In the genomic region with DNA sequence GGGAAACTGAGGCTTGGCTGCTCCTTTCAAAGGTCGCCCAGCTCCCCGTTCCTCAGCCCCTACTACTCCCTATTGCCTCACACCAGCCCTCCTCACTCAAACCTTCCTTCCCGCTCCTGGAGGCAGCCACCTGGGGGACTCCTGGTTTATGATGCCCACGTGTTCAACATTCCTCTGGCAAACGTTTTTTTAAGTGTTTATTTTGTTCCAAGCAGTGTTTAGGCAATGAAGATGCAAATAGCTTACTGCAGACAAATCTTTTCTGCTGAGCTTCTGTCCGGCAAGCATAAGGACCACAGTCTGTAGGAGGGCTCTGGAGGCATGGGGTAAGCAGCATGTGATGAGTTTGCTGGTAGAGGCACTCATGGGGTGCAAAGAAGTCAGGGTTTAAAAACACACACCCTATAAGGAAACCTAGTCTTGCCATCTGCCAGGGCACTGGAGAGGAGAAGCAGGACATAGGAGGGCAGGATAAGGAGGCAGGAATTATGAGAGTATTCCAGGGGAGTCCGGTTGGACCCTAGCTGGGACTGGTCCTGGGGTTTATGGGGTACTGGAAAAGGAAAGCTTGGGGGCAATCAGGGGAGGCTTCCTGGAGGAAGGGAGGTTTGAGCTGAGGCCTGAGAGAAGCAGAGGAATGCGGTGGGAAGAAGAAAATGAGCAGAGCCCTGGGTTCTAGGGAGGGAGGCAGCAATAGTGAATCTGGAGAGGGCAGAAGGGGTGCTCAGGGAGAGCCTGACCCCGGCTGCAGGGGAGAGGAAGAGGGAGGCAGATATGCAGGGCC, we compare ENCODE assay signal across 14 cellular contexts.
DNase-seq lines count a peak whose midpoint lies in the region; ATAC-seq and TF ChIP-seq lines count a peak whose summit lies in the region.
"Had no signal": no experiment of that assay in that cellular context is flagged by ENCODE, and none has a peak within 500 bp of the region (broad histone marks: within the 10 kb centered on the region; RNA-seq: fewer than 3 reads in every experiment).

No MANE protein-coding gene starts in this region.

- CTCF ChIA-PET in CD4-positive, alpha-beta memory T cell (lab: Charles Lee; ENCODE audit: partially characterized antibody) = no interaction called here
- CTCF ChIA-PET in naive thymus-derived CD4-positive, alpha-beta T cell (lab: Charles Lee) = no interaction called here

- no peak for TF ChIP-seq CTCF in GM13976 (IDR thresholded peaks at IDR 0.05; ENCODE audit: borderline replicate concordance, control extremely low read depth, extremely low read depth, insufficient read depth, missing control alignments)

- DNase-seq in AG08396 (ENCODE audit: low spot score) (peak; percentile 38), amniotic epithelial cell (ENCODE audit: low read depth) (peak; percentile 36), GM13976 (ENCODE audit: low spot score) (no peak), DMS 273 treated with DMSO at 0.1 percent for 48 hours (lab: John Stamatoyannopoulos, UW) (no peak), immature natural killer cell (no peak)
- DNase-seq in CD4-positive, alpha-beta memory T cell = no peak
- no peak for DNase-seq in naive thymus-derived CD4-positive, alpha-beta T cell
- DNase-seq: activated naive CD4-positive, alpha-beta T cell; islet precursor cell; midbrain; trophoblast cell had no signal

- H3K4me1 Mint-ChIP-seq in CD4-positive, alpha-beta memory T cell = peaks cover 16 to 44% (median 22%) of the 10 kb centered on the region in 4 donors
- peaks cover 0 to 33% (median 21%) of the 10 kb centered on the region in 7 donors for H3K4me1 Mint-ChIP-seq in naive thymus-derived CD4-positive, alpha-beta T cell
- H3K4me1 Mint-ChIP-seq in immature natural killer cell = peaks cover 23 to 32% of the 10 kb centered on the region in 2 donors

- intact Hi-C loops in CD4-positive, alpha-beta memory T cell (cut with micrococcal nuclease) = no loop called here
- intact Hi-C loops in naive thymus-derived CD4-positive, alpha-beta T cell (cut with micrococcal nuclease) = no loop called here

- H3K9me3 Mint-ChIP-seq in CD4-positive, alpha-beta memory T cell = peaks cover 0 to 2% (median 0%) of the 10 kb centered on the region in 8 donors
- H3K9me3 Mint-ChIP-seq in naive thymus-derived CD4-positive, alpha-beta T cell = no peaks in the 10 kb centered on the region
- H3K9me3 Mint-ChIP-seq in immature natural killer cell = no peaks in the 10 kb centered on the region
- H3K9me3 Mint-ChIP-seq: central memory CD8-positive, alpha-beta T cell had no signal

- peaks cover 11% of the 10 kb centered on the region for H3K36me3 ChIP-seq in CD4-positive, alpha-beta memory T cell (ENCODE audit: insufficient read depth, low read length)
- peaks cover 0 to 67% (median 9%) of the 10 kb centered on the region in 3 experiments for H3K36me3 ChIP-seq in naive thymus-derived CD4-positive, alpha-beta T cell (ENCODE audit: control insufficient read depth in 2 of 3, insufficient read depth in 3 of 3, low read length in 3 of 3)

- H3K27me3 ChIP-seq in CD4-positive, alpha-beta memory T cell (ENCODE audit: insufficient read depth, low read length) = no peaks in the 10 kb centered on the region
- H3K27me3 ChIP-seq in naive thymus-derived CD4-positive, alpha-beta T cell (ENCODE audit: control insufficient read depth in 2 of 2, insufficient read depth in 2 of 2, low read length in 2 of 2) = no peaks in the 10 kb centered on the region
- H3K27me3 ChIP-seq: SJSA1 had no signal

- in situ Hi-C loops in GM13976 (cut with MboI; ENCODE audit: low sequenced_read_pairs, unreplicated experiment) = no loop called here

- no peaks in the 10 kb centered on the region for H3K27me3 Mint-ChIP-seq in CD4-positive, alpha-beta memory T cell
- no peaks in the 10 kb centered on the region for H3K27me3 Mint-ChIP-seq in naive thymus-derived CD4-positive, alpha-beta T cell
- peaks cover 2 to 7% (median 3%) of the 10 kb centered on the region in 3 donors for H3K27me3 Mint-ChIP-seq in immature natural killer cell (ENCODE audit: low read depth in 3 of 3)
- H3K27me3 Mint-ChIP-seq: central memory CD8-positive, alpha-beta T cell had no signal

- H3K9me3 ChIP-seq in CD4-positive, alpha-beta memory T cell (ENCODE audit: control insufficient read depth in 1 of 2, low read length in 2 of 2) = no peaks in the 10 kb centered on the region
- no peaks in the 10 kb centered on the region for H3K9me3 ChIP-seq in naive thymus-derived CD4-positive, alpha-beta T cell (ENCODE audit: control insufficient read depth in 2 of 3, low read length in 3 of 3)
- H3K9me3 ChIP-seq: SJSA1 had no signal

- H3K4me1 ChIP-seq in CD4-positive, alpha-beta memory T cell (ENCODE audit: insufficient read depth, low read length) = peaks cover 7% of the 10 kb centered on the region
- peaks cover 0 to 5% of the 10 kb centered on the region in 2 donors for H3K4me1 ChIP-seq in naive thymus-derived CD4-positive, alpha-beta T cell (ENCODE audit: control insufficient read depth in 2 of 2, insufficient read depth in 2 of 2, low read length in 2 of 2)

- H3K36me3 Mint-ChIP-seq in CD4-positive, alpha-beta memory T cell = peaks cover 36 to 51% of the 10 kb centered on the region in 2 donors
- H3K36me3 Mint-ChIP-seq in naive thymus-derived CD4-positive, alpha-beta T cell = peaks cover 2 to 33% (median 20%) of the 10 kb centered on the region in 5 donors
- H3K36me3 Mint-ChIP-seq in immature natural killer cell = peaks cover 28 to 45% (median 34%) of the 10 kb centered on the region in 3 donors

- no peak for ATAC-seq in naive thymus-derived CD4-positive, alpha-beta T cell
- ATAC-seq in GM21381 (IDR thresholded peaks at IDR 0.05; ENCODE audit: unreplicated experiment) = no peak

- no peak overlapping the region for H3K4me3 Mint-ChIP-seq in CD4-positive, alpha-beta memory T cell
- no peak overlapping the region for H3K4me3 Mint-ChIP-seq in naive thymus-derived CD4-positive, alpha-beta T cell
- H3K4me3 Mint-ChIP-seq in immature natural killer cell = no peak overlapping the region
- H3K4me3 Mint-ChIP-seq: central memory CD8-positive, alpha-beta T cell had no signal

- no peak overlapping the region for H3K27ac ChIP-seq in CD4-positive, alpha-beta memory T cell (ENCODE audit: low read depth, low read length)
- no peak overlapping the region for H3K27ac ChIP-seq in naive thymus-derived CD4-positive, alpha-beta T cell (ENCODE audit: low read depth, low read length)
- H3K27ac ChIP-seq: SJSA1 had no signal

- peak overlapping the region in 5 of 7 donors; percentile 1 to 76 (median 38) for H3K27ac Mint-ChIP-seq in CD4-positive, alpha-beta memory T cell
- peak overlapping the region in 7 of 9 donors; percentile 8 to 85 (median 51) for H3K27ac Mint-ChIP-seq in naive thymus-derived CD4-positive, alpha-beta T cell
- H3K27ac Mint-ChIP-seq in immature natural killer cell = peak overlapping the region in 3 of 6 donors; percentile 40 to 68 (median 47)

- no peak overlapping the region for H3K4me3 ChIP-seq in CD4-positive, alpha-beta memory T cell (ENCODE audit: low read length in 2 of 2)
- H3K4me3 ChIP-seq in naive thymus-derived CD4-positive, alpha-beta T cell (ENCODE audit: low read length) = no peak overlapping the region
- H3K4me3 ChIP-seq: SJSA1 had no signal

- POLR2A ChIA-PET in CD4-positive, alpha-beta memory T cell (lab: Charles Lee; ENCODE audit: partially characterized antibody) = no interaction called here
- POLR2A ChIA-PET in naive thymus-derived CD4-positive, alpha-beta T cell (lab: Charles Lee) = no interaction called here

Comparison
In these comparisons a context has a peak if more than half of its experiments do, and no peak if none do; other contexts are left out.
1. DNase-seq: peak in AG08396 (single experiment) and amniotic epithelial cell (single experiment); none in CD4-positive, alpha-beta memory T cell (0 of 5), naive thymus-derived CD4-positive, alpha-beta T cell (0 of 9), GM13976 (single experiment), DMS 273 treated with DMSO at 0.1 percent for 48 hours (single experiment) and immature natural killer cell (0 of 3).